Comparison of ENCODE assay signal across 11 cellular contexts in genomic region chr6:138410972-138411667, GRCh38. TPM values are rescaled to one million over a fixed set of nuclear protein-coding genes. Genes with fewer than 3 reads are reported as not detected.
A peak's percentile ranks its signal among the peaks of the same experiment; 100 is the strongest.
DNase-seq lines count a peak whose midpoint lies in the region; ATAC-seq and TF ChIP-seq lines count a peak whose summit lies in the region.
"Had no signal": no experiment of that assay in that cellular context is flagged by ENCODE, and none has a peak within 500 bp of the region (broad histone marks: within the 10 kb centered on the region; RNA-seq: fewer than 3 reads in every experiment).

No MANE protein-coding gene starts in this region.

- no peak overlapping the region for H3K56ac ChIP-seq in H9 (ENCODE audit: insufficient read length, low read depth, low read length)

- TF ChIP-seq CTCF in H9 (conservative IDR thresholded peaks at IDR 0.05), result no peak

- H3K9me3 ChIP-seq in T-helper 17 cell (ENCODE audit: control insufficient read depth, low read length, poor library complexity, severe bottlenecking) (no peaks in the 10 kb centered on the region), H9 (ENCODE audit: control insufficient read depth, low read depth, low read length) (no peaks in the 10 kb centered on the region)

- peaks cover 30% of the 10 kb centered on the region for H3K36me3 Mint-ChIP-seq in T-helper 17 cell (ENCODE audit: low read depth)
- peaks cover 16 to 75% (median 69%) of the 10 kb centered on the region in 3 experiments; a peak in 6 of 7 replicates for H3K36me3 Mint-ChIP-seq in H9 (ENCODE audit: insufficient read depth in 1 of 3, low read depth in 3 of 3)

- H4K91ac ChIP-seq in H9 (ENCODE audit: insufficient read length, low read depth, low read length), result no peak overlapping the region

- no peaks in the 10 kb centered on the region for H3K9me3 Mint-ChIP-seq in H9
- H3K9me3 Mint-ChIP-seq: brain had no signal

- H3K27me3 Mint-ChIP-seq in T-helper 17 cell, result no peaks in the 10 kb centered on the region
- no peaks in the 10 kb centered on the region for H3K27me3 Mint-ChIP-seq in H9 (ENCODE audit: low read depth)
- H3K27me3 Mint-ChIP-seq: brain had no signal

- no peak overlapping the region for H3K4me2 ChIP-seq in H9 (ENCODE audit: insufficient read depth, insufficient read length, low read length)

- H2AK5ac ChIP-seq in H9 (ENCODE audit: insufficient read length, low read length), result no peak overlapping the region

- H2BK15ac ChIP-seq in H9 (ENCODE audit: low read depth, low read length), result no peak overlapping the region

- no peaks in the 10 kb centered on the region for H3K27me3 ChIP-seq in H9 (ENCODE audit: insufficient read depth, low read length)

- no peak overlapping the region for H3T11ph ChIP-seq in H9 (ENCODE audit: low read length)

- no peak overlapping the region for H4K8ac ChIP-seq in H9 (replicated peaks; ENCODE audit: insufficient read length, low read depth, low read length)

- ATAC-seq in HG02678 (IDR thresholded peaks at IDR 0.05; ENCODE audit: unreplicated experiment), result peak; percentile 62
- ATAC-seq in T-helper 17 cell, result peak; percentile 53

- no peak overlapping the region for H3K18ac ChIP-seq in H9 (ENCODE audit: insufficient read length, low read depth, low read length)

- H3K14ac ChIP-seq in H9 (ENCODE audit: insufficient read depth, low read length), result no peak overlapping the region

- H3K4me1 ChIP-seq in H9 (ENCODE audit: insufficient read depth, low read length), result no peaks in the 10 kb centered on the region
- H3K4me1 ChIP-seq: parathyroid adenoma had no signal

- H3K4me1 Mint-ChIP-seq in T-helper 17 cell, result peaks cover 25% of the 10 kb centered on the region
- H3K4me1 Mint-ChIP-seq in H9, result no peaks in the 10 kb centered on the region; a peak in 1 of 4 replicates

- H4K20me1 ChIP-seq in H9 (ENCODE audit: control insufficient read depth, insufficient read depth, insufficient read length), result no peaks in the 10 kb centered on the region

- H2BK120ac ChIP-seq in H9 (ENCODE audit: low read depth, low read length, poor library complexity, severe bottlenecking), result no peak overlapping the region

- H3K4me3 Mint-ChIP-seq in T-helper 17 cell (no peak overlapping the region), H9 (no peak overlapping the region)

- no peak overlapping the region for H2BK20ac ChIP-seq in H9 (ENCODE audit: low read depth, low read length, poor library complexity, severe bottlenecking)

- no peak overlapping the region for H2AFZ ChIP-seq in H9 (ENCODE audit: low read length)
- H2AFZ ChIP-seq: parathyroid adenoma had no signal

- H2BK5ac ChIP-seq in H9 (ENCODE audit: insufficient read length, low read length), result no peak overlapping the region

- H3K27ac ChIP-seq in H9 (ENCODE audit: insufficient read length, low read depth, low read length), result no peak overlapping the region
- H3K27ac ChIP-seq: parathyroid adenoma had no signal

- H3K79me1 ChIP-seq in H9 (ENCODE audit: insufficient read depth, low read depth, low read length, poor library complexity, severe bottlenecking), result no peaks in the 10 kb centered on the region

- no peak overlapping the region for H2BK12ac ChIP-seq in H9 (ENCODE audit: insufficient read length, low read depth, low read length)

- peak; percentile 90 for DNase-seq in EH (ENCODE audit: low read depth)
- DNase-seq in T-helper 17 cell, result no peak
- DNase-seq in iris pigment epithelial cell (ENCODE audit: low read depth), result peak; percentile 81
- no peak for DNase-seq in stimulated activated CD4-positive, alpha-beta T cell treated with anti-CD3 and anti-CD28 coated beads, Interleukin-4, amount 100 ng/mL, for 1 hour
- no peak for DNase-seq in NCI-H774 (lab: John Stamatoyannopoulos, UW)
- DNase-seq in NCI-H345 treated with DMSO at 0.1 percent for 48 hours (lab: John Stamatoyannopoulos, UW; ENCODE audit: unreplicated experiment), result no peak
- DNase-seq in H9, result no peak
- DNase-seq: NCI-H146 had no signal

- WGBS in H9 (ENCODE audit: extremely low coverage, insufficient read length, low lambda C conversion rate), result no CpG with 5 or more reads among the region's 2 CpGs

- no peaks in the 10 kb centered on the region for H3K79me2 ChIP-seq in H9 (ENCODE audit: insufficient read depth, low read length)
- H3K79me2 ChIP-seq: parathyroid adenoma had no signal

- H3K23ac ChIP-seq in H9 (ENCODE audit: insufficient read length, low read depth, low read length), result no peak overlapping the region

- H4K5ac ChIP-seq in H9 (ENCODE audit: insufficient read length, low read depth, low read length), result no peak overlapping the region

- H3K9ac ChIP-seq in H9 (ENCODE audit: extremely low read depth, insufficient read length, low read length), result no peak overlapping the region
- H3K9ac ChIP-seq: parathyroid adenoma had no signal

- H3K27ac Mint-ChIP-seq in T-helper 17 cell (peak overlapping the region; percentile 83), H9 (no peak overlapping the region)

- no peak overlapping the region for H3K4ac ChIP-seq in H9 (ENCODE audit: low read depth, low read length)

- no peaks in the 10 kb centered on the region for H3K23me2 ChIP-seq in H9 (ENCODE audit: insufficient read length, low read depth, low read length, poor library complexity, severe bottlenecking)

RNA-seq across cellular contexts. Expression of gene HEBP2, which starts 7.1 kb away (rescaled TPM):
- total RNA-seq in T-helper 17 cell (10 to 100 TPM; 32.9 to 50.4 TPM), H9 (2021) (57.0 and 57.8 TPM in 2 replicates)

RNA-seq across cellular contexts. Expression of gene SMIM28, which starts 33.4 kb away (rescaled TPM):
- total RNA-seq in T-helper 17 cell (not detected), H9 (2021) (not detected in 2 replicates)

Comparison
In these comparisons a context has a peak if more than half of its experiments do, and no peak if none do; other contexts are left out.
1. DNase-seq: peak in EH (single experiment) and iris pigment epithelial cell (single experiment); none in T-helper 17 cell (0 of 3), stimulated activated CD4-positive, alpha-beta T cell treated with anti-CD3 and anti-CD28 coated beads, Interleukin-4, amount 100 ng/mL, for 1 hour (single experiment), NCI-H774 (single experiment), NCI-H345 treated with DMSO at 0.1 percent for 48 hours (single experiment) and H9 (single experiment).